8 cellular contexts compared by ENCODE assay signal in genomic region chr7:151061241-151062110, GRCh38. TPM values are rescaled to one million over a fixed set of nuclear protein-coding genes. Genes with fewer than 3 reads are reported as not detected.
DNase-seq lines count a peak whose midpoint lies in the region; ATAC-seq and TF ChIP-seq lines count a peak whose summit lies in the region.

No MANE protein-coding gene starts in this region.

- H3K9me3 ChIP-seq in body of pancreas (no peaks in the 10 kb centered on the region), muscle layer of duodenum (ENCODE audit: control insufficient read depth in 1 of 2, low read length in 2 of 2) (no peaks in the 10 kb centered on the region)

- H3K36me3 Mint-ChIP-seq in HFFc6 (ENCODE audit: low read depth), result peaks cover 4% of the 10 kb centered on the region

- H3K4me3 Mint-ChIP-seq in HFFc6, result peak overlapping the region; percentile 97

- no peaks in the 10 kb centered on the region for H3K9me3 Mint-ChIP-seq in HFFc6

- TF ChIP-seq POLR2A in body of pancreas (IDR thresholded peaks at IDR 0.05), result no peak

- no peak for TF ChIP-seq CTCF in AG09309 (IDR thresholded peaks at IDR 0.05; ENCODE audit: control insufficient read depth, insufficient read depth, low read depth, low read length, missing control alignments)
- no peak for TF ChIP-seq CTCF in HFFc6 (IDR thresholded peaks at IDR 0.05)
- TF ChIP-seq CTCF in body of pancreas (IDR thresholded peaks at IDR 0.05), result no peak

- peaks cover 2 to 6% of the 10 kb centered on the region in 2 donors for H3K36me3 ChIP-seq in body of pancreas (replicated peaks in 1 of 2; ENCODE audit: insufficient read depth in 1 of 2, low read depth in 2 of 2)
- peaks cover 15 to 22% of the 10 kb centered on the region in 2 donors for H3K36me3 ChIP-seq in muscle layer of duodenum (ENCODE audit: control insufficient read depth in 1 of 2, insufficient read depth in 2 of 2, low read length in 2 of 2)

- intact Hi-C loops in body of pancreas (cut with DNase I), result no loop called here

- H3K4me1 Mint-ChIP-seq in HFFc6 (ENCODE audit: low read depth), result peaks cover 50% of the 10 kb centered on the region

- H3K27ac Mint-ChIP-seq in HFFc6, result peak overlapping the region; percentile 70

- H3K27me3 ChIP-seq in body of pancreas, result no peaks in the 10 kb centered on the region
- H3K27me3 ChIP-seq in muscle layer of duodenum (ENCODE audit: low read depth, low read length), result no peaks in the 10 kb centered on the region

- H3K4me1 ChIP-seq in body of pancreas (peaks cover 70% of the 10 kb centered on the region), muscle layer of duodenum (ENCODE audit: control insufficient read depth in 1 of 2, insufficient read depth in 2 of 2, low read length in 2 of 2) (peaks cover 23 to 49% of the 10 kb centered on the region in 2 donors)

- H3K4me3 ChIP-seq in AG09309 (ENCODE audit: control insufficient read depth, low read depth, low read length) (peak overlapping the region; percentile 83), body of pancreas (no peak overlapping the region), muscle layer of duodenum (ENCODE audit: low read depth in 1 of 2, low read length in 2 of 2) (peak overlapping the region; percentile 92 to 93)

- DNase-seq in AG09309 (ENCODE audit: low read depth) (no peak), HFFc6 (no peak), body of pancreas (no peak), HK-2 (ENCODE audit: unreplicated experiment) (no peak), HUDEP-2 (lab: John Stamatoyannopoulos, UW; ENCODE audit: unreplicated experiment in 76 of 76) (no peak)
- DNase-seq in effector CD8-positive, alpha-beta T cell (lab: John Stamatoyannopoulos, UW), result no peak

- ATAC-seq in body of pancreas (no peak), HG03095 (IDR thresholded peaks at IDR 0.05; ENCODE audit: unreplicated experiment) (no peak)

- H3K27ac ChIP-seq in body of pancreas (peak overlapping the region; percentile 87 to 97 (median 94)), muscle layer of duodenum (ENCODE audit: low read length) (no peak overlapping the region)

- 45 to 51% methylated on average over 26 to 33 of the region's 33 CpGs for WGBS in body of pancreas, 2 donors

- no peaks in the 10 kb centered on the region; the same call in 1 of the 2 replicates for H3K27me3 Mint-ChIP-seq in HFFc6 (ENCODE audit: insufficient read depth)

RNA-seq across cellular contexts. Expression of gene SLC4A2, which starts 2.1 kb away (rescaled TPM):
- 100 to 1,000 TPM; 153 to 188 (median 164) TPM for total RNA-seq in HFFc6 (2021; fragmentation: NEBNext Ultra II Directional; extraction: Animal tissue kit (Norgen Biotek cat#: 25700))
- total RNA-seq in body of pancreas, result 100 to 1,000 TPM in 1 of 2 donors, 10 to 100 TPM in 1; 50.1 to 147 TPM

RNA-seq across cellular contexts. Expression of gene CDK5, which starts 3.8 kb away (rescaled TPM):
- total RNA-seq in HFFc6 (2021; fragmentation: NEBNext Ultra II Directional; extraction: Animal tissue kit (Norgen Biotek cat#: 25700)), result 10 to 100 TPM; 31.3 to 37.3 (median 33.4) TPM
- total RNA-seq in body of pancreas, result 1 to 10 TPM; 2.3 to 6.3 TPM

RNA-seq across cellular contexts. Expression of gene ASIC3, which starts 13.1 kb away (rescaled TPM):
- total RNA-seq in HFFc6 (2021; fragmentation: NEBNext Ultra II Directional; extraction: Animal tissue kit (Norgen Biotek cat#: 25700)), result under 1 TPM; 0.09 to 0.76 (median 0.31) TPM
- total RNA-seq in body of pancreas, result 1 to 10 TPM in 1 of 2 donors, under 1 TPM in 1; 0.78 to 1.3 TPM

RNA-seq across cellular contexts. Expression of gene FASTK, which starts 19.1 kb away (rescaled TPM):
- 10 to 100 TPM; 83.8 to 97.0 (median 92.4) TPM for total RNA-seq in HFFc6 (2021; fragmentation: NEBNext Ultra II Directional; extraction: Animal tissue kit (Norgen Biotek cat#: 25700))
- total RNA-seq in body of pancreas, result 100 to 1,000 TPM in 1 of 2 donors, 10 to 100 TPM in 1; 60.7 to 201 TPM

RNA-seq across cellular contexts. Expression of gene TMUB1, which starts 21.8 kb away (rescaled TPM):
- 10 to 100 TPM; 44.0 to 57.8 (median 51.9) TPM for total RNA-seq in HFFc6 (2021; fragmentation: NEBNext Ultra II Directional; extraction: Animal tissue kit (Norgen Biotek cat#: 25700))
- 10 to 100 TPM; 34.9 to 54.2 TPM for total RNA-seq in body of pancreas

Comparison
In these comparisons a context has a peak if more than half of its experiments do, and no peak if none do; other contexts are left out.
1. H3K4me3 ChIP-seq: peak in AG09309 (single experiment) and muscle layer of duodenum (2 of 2); none in body of pancreas (0 of 2).
2. RNA of gene CDK5, which starts 3.8 kb away (total RNA-seq): 31.3 to 37.3 TPM in HFFc6; 2.3 to 6.3 TPM in body of pancreas; every median in the first group is over 4 times any median in the second.